8 cellular contexts compared by ENCODE assay signal in the genomic region with DNA sequence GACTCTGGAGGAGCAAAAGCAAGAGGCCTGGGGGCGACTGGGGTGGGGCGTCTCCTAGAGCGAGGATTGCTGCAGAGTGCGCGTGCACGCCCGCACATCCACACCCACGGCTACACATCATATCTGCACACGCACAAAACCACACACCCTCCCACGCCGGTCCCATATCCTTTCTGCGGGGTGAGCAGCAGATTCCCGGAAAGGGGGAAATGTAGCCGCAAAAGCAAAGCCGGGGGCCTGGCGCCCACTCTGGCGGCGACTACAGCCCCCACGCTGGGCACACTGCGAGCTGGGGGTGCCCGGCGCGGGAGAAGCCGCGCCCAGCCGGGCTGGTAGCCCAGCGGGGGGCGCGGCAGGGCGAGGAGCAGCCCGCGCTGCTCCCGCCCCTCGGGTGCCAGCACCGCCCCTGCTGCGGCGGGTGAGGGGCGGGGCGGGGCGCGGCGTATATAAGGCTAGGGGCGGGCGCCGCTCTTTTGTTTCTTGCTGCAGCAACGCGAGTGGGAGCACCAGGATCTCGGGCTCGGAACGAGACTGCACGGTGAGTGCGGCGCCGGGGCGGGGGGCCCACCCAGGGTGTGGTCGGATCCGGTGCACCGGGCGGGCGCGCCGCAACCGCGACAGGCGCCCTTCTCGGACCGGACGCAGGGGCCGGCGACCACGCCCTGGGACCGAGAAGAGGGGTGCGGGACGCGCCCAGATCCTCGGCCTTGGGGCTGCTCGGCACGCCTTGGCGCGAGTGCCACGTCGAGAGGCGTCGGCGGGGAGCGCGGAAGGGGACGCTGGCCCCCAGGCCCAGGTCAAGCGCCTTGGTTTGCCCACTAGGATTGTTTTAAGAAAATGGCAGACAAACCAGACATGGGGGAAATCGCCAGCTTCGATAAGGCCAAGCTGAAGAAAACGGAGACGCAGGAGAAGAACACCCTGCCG. TPM values are rescaled to one million over a fixed set of nuclear protein-coding genes. Genes with fewer than 3 reads are reported as not detected.
DNase-seq lines count a peak whose midpoint lies in the region; ATAC-seq and TF ChIP-seq lines count a peak whose summit lies in the region.

A gene (plus strand): TSS at position 476 of the 927 bp plus-strand sequence.

- peak in 1 of 4 donors; percentile 73 for TF ChIP-seq POLR2A in stomach (IDR thresholded peaks at IDR 0.05)

- H3K27ac ChIP-seq in RWPE2 (ENCODE audit: poor library complexity, severe bottlenecking) (peak within 1 kb of the TSS; percentile 96), stomach (peak within 1 kb of the TSS; percentile 95 to 99 (median 96))

- H3K4me3 ChIP-seq in RWPE2 (ENCODE audit: severe bottlenecking) (peak within 1 kb of the TSS; percentile 95), fibroblast of the aortic adventitia (ENCODE audit: low read depth, low read length) (peak within 1 kb of the TSS; percentile 95), stomach (peak within 1 kb of the TSS; percentile 78 to 92 (median 83))

- H3K36me3 Mint-ChIP-seq in nephron progenitor cell (ENCODE audit: low read depth): peaks cover 37% of the 10 kb centered on the region

- peak within 1 kb of the TSS; percentile 88 for H3K4me3 Mint-ChIP-seq in nephron progenitor cell

- intact Hi-C loops in stomach (cut with DNase I; ENCODE audit: low total_unique reads): no loop called here

- peaks cover 30% of the 10 kb centered on the region for H3K4me1 Mint-ChIP-seq in nephron progenitor cell

- DNase-seq in Daoy (ENCODE audit: low read depth): peak; percentile 89
- peak; percentile 69 for DNase-seq in KG1 (lab: John Stamatoyannopoulos, UW)
- DNase-seq in RWPE2 (ENCODE audit: low spot score): peak; percentile 85
- DNase-seq in activated T-helper 9 cell treated with anti-CD3 and anti-CD28 coated beads, Interleukin-2, amount 50 U/mL, for 16 hours (ENCODE audit: low read depth): peak; percentile 81
- DNase-seq in fibroblast of the aortic adventitia (ENCODE audit: low read depth): peak; percentile 81
- peak; percentile 93 for DNase-seq in nephron progenitor cell
- peak; percentile 89 for DNase-seq in stomach

- H3K36me3 ChIP-seq in RWPE2 (ENCODE audit: low read depth) (peaks cover 13% of the 10 kb centered on the region), stomach (no peaks in the 10 kb centered on the region)

- TF ChIP-seq EP300 in stomach (IDR thresholded peaks at IDR 0.05): no peak

- H3K9me3 ChIP-seq in RWPE2 (ENCODE audit: severe bottlenecking) (no peaks in the 10 kb centered on the region), stomach (no peaks in the 10 kb centered on the region)

- peaks cover 12% of the 10 kb centered on the region for H3K9me3 Mint-ChIP-seq in nephron progenitor cell

- ATAC-seq in GM21723 (IDR thresholded peaks at IDR 0.05; ENCODE audit: unreplicated experiment) (peak; percentile 67), RWPE2 (ENCODE audit: low read depth) (peak; percentile 58)

- peaks cover 10% of the 10 kb centered on the region for H3K27me3 Mint-ChIP-seq in nephron progenitor cell (ENCODE audit: low read depth, poor library complexity)

- WGBS in stomach, 5 donors: 0 to 1% (median 1%) methylated on average over 29 to 94 of the region's 94 CpGs

- H3K4me1 ChIP-seq in RWPE2 (ENCODE audit: insufficient read depth, poor library complexity, severe bottlenecking) (peaks cover 15% of the 10 kb centered on the region), stomach (peaks cover 7 to 30% (median 22%) of the 10 kb centered on the region in 4 donors)

- no peaks in the 10 kb centered on the region for H3K27me3 ChIP-seq in RWPE2 (ENCODE audit: insufficient read depth, poor library complexity, severe bottlenecking)
- no peaks in the 10 kb centered on the region for H3K27me3 ChIP-seq in stomach

- H3K27ac Mint-ChIP-seq in nephron progenitor cell: peak within 1 kb of the TSS; percentile 71

- no peak for TF ChIP-seq CTCF in RWPE2 (IDR thresholded peaks at IDR 0.05; ENCODE audit: poor library complexity, severe bottlenecking)
- TF ChIP-seq CTCF in fibroblast of the aortic adventitia (IDR thresholded peaks at IDR 0.05; ENCODE audit: insufficient read depth, low read length): no peak
- no peak for TF ChIP-seq CTCF in nephron progenitor cell (IDR thresholded peaks at IDR 0.05)
- peak in 1 of 7 experiments; percentile 28 for TF ChIP-seq CTCF in stomach (IDR thresholded peaks at IDR 0.05)

RNA-seq across cellular contexts. Expression of the gene that starts here (rescaled TPM):
- 5,141 and 5,751 TPM in 2 replicates for total RNA-seq in Daoy (2014; rRNA removed; shearing (Covaris generic))
- total RNA-seq in fibroblast of the aortic adventitia (ENCODE audit: low replicate concordance) (3,849 and 4,291 TPM in 2 replicates), stomach (1,000 to 10,000 TPM in 3 of 5 donors, 100 to 1,000 TPM in 2; 504 to 5,821 (median 1,954) TPM)
- 1,000 to 10,000 TPM; 1,773 to 3,520 (median 2,373) TPM for polyA plus RNA-seq in stomach

Comparison
In these comparisons a context has a peak if more than half of its experiments do, and no peak if none do; other contexts are left out.
1. Peak in every context shown above with its lines: DNase-seq, ATAC-seq, H3K4me3 ChIP-seq and H3K27ac ChIP-seq.